Comparison of ENCODE assay signal across 3 cellular contexts in the genomic region with DNA sequence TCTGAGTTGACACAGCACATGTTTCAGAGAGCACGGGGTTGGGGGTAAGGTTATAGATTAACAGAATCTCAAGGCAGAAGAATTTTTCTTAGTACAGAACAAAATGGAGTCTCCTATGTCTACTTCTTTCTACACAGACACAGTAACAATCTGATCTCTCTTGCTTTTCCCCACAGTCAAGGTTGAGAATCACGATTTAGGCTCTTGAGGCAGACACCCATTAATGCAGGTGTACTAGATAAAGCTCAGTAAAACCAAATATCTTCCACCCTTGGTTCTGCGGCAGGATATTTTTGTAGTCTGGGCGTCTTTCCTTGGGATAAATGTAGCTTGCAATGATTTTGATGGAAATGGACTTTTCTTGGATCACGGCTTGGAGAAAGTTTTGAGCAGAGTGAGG. TPM values are rescaled to one million over a fixed set of nuclear protein-coding genes. Genes with fewer than 3 reads are reported as not detected.
"Had no signal": no experiment of that assay in that cellular context is flagged by ENCODE, and none has a peak within 500 bp of the region (broad histone marks: within the 10 kb centered on the region; RNA-seq: fewer than 3 reads in every experiment).

No MANE protein-coding gene starts in this region.

RNA-seq across cellular contexts. Expression of a gene that starts 40.2 kb away (rescaled TPM):
- total RNA-seq: ascending aorta, OCI-LY7, RPMI7951 had no signal

RNA-seq across cellular contexts. Expression of a gene that starts 40.4 kb away (rescaled TPM):
- total RNA-seq: RPMI7951 had no signal
